In the genomic region with DNA sequence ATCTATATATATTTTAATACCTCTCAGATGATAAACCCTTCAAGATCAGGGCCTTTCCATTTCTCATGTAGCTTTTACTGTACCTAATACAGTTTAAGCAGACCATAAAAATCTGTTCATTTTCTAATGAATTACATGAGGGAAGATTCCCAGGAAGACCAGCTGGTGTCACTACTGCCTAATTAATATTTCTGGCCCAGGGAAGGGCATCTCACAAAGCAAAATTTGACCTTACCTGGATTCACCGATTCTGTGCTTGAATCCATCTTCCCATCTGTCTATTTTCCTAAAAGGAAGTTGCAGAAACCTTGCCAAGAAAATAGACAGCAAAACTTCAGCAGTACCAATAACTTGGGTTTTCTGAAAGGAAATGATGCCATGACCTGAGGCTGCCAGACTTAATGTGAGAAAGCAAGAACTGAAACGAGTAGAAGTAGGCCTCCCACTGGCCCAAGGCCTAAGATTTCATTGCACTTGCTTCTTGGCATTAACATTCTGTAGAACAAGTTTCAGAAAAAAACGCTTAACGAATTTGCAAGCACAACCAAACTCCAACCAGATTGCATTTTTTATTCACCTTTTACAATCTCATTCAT, we compare ENCODE assay signal across 8 cellular contexts.
A peak's percentile ranks its signal among the peaks of the same experiment; 100 is the strongest.
DNase-seq lines count a peak whose midpoint lies in the region; ATAC-seq and TF ChIP-seq lines count a peak whose summit lies in the region.
"Had no signal": no experiment of that assay in that cellular context is flagged by ENCODE, and none has a peak within 500 bp of the region (broad histone marks: within the 10 kb centered on the region; RNA-seq: fewer than 3 reads in every experiment).

No MANE protein-coding gene starts in this region.

- ATAC-seq in HG03139 (IDR thresholded peaks at IDR 0.05; ENCODE audit: unreplicated experiment) (no peak), GM21515 (IDR thresholded peaks at IDR 0.05; ENCODE audit: unreplicated experiment) (no peak)

- intact Hi-C loops in dorsolateral prefrontal cortex (cut with DNase I) = loop anchor here in 1 of 2 donors (10.0 kb wide), 1 partner anchor 252 kb away; no protein-coding TSS in a partner anchor

- H4K20me1 ChIP-seq in GM23248 (ENCODE audit: insufficient read depth) = no peaks in the 10 kb centered on the region

- TF ChIP-seq CTCF in dorsolateral prefrontal cortex (IDR thresholded peaks at IDR 0.05 in 54 of 56, conservative IDR thresholded peaks at IDR 0.05 in 2 of 56; ENCODE audit: low read depth in 1 of 56, partially characterized antibody in 56 of 56) = peak; percentile 34 to 77 (median 55)

- H3K4me3 ChIP-seq in GM23248 (no peak overlapping the region), dorsolateral prefrontal cortex (no peak overlapping the region)
- H3K4me3 ChIP-seq: skin epidermis had no signal

- WGBS in GM23248 (ENCODE audit: low coverage in 1 of 2, low lambda C conversion rate in 2 of 2, missing lambda C conversion rate in 2 of 2), 2 experiments = 51 to 53% methylated on average over 4 of the region's 4 CpGs

- H3K27ac ChIP-seq in GM23248 = no peak overlapping the region
- no peak overlapping the region for H3K27ac ChIP-seq in dorsolateral prefrontal cortex
- H3K27ac ChIP-seq: skin epidermis had no signal

- no peak overlapping the region for H3K4me2 ChIP-seq in GM23248 (ENCODE audit: unreplicated experiment)

- in situ Hi-C loops in G401 (cut with HindIII; ENCODE audit: low sequenced_read_pairs) (no loop called here), GM23248 (cut with MboI) (no loop called here)

- peaks cover 5% of the 10 kb centered on the region; the same call in 1 of the 2 replicates for H3F3A ChIP-seq in GM23248 (ENCODE audit: insufficient read depth)

- H3K4me1 ChIP-seq in GM23248 (ENCODE audit: insufficient read depth) = peaks cover 16% of the 10 kb centered on the region

- DNase-seq in G401 (ENCODE audit: low spot score) (peak; percentile 80), GM23248 (peak; percentile 56), NCI-H446 (lab: John Stamatoyannopoulos, UW) (peak; percentile 56 to 60), dorsolateral prefrontal cortex (peak in 1 of 10 donors; percentile 18), non-pigmented ciliary epithelial cell (ENCODE audit: low read depth) (peak; percentile 3)

- no peaks in the 10 kb centered on the region for H3K27me3 ChIP-seq in GM23248 (replicated peaks; ENCODE audit: insufficient read depth)
- no peaks in the 10 kb centered on the region for H3K27me3 ChIP-seq in dorsolateral prefrontal cortex

- H2AFZ ChIP-seq in GM23248 = no peak overlapping the region

- no peaks in the 10 kb centered on the region for H3K9me2 ChIP-seq in GM23248 (ENCODE audit: insufficient read depth)

- no peaks in the 10 kb centered on the region for H3K36me3 ChIP-seq in GM23248 (ENCODE audit: low read depth)

- H3K79me2 ChIP-seq in GM23248 (ENCODE audit: insufficient read depth) = no peaks in the 10 kb centered on the region

- no peak overlapping the region for H3K9ac ChIP-seq in GM23248

- no peaks in the 10 kb centered on the region for H3K9me3 ChIP-seq in GM23248 (ENCODE audit: low read depth)
